ENCODE assay signal across 9 cellular contexts in genomic region chr10:13074562-13075451, GRCh38. TPM values are rescaled to one million over a fixed set of nuclear protein-coding genes. Genes with fewer than 3 reads are reported as not detected.
DNase-seq lines count a peak whose midpoint lies in the region; ATAC-seq and TF ChIP-seq lines count a peak whose summit lies in the region.
"Had no signal": no experiment of that assay in that cellular context is flagged by ENCODE, and none has a peak within 500 bp of the region (broad histone marks: within the 10 kb centered on the region; RNA-seq: fewer than 3 reads in every experiment).

No MANE protein-coding gene starts in this region.

- peaks cover 5% of the 10 kb centered on the region for H3K27me3 Mint-ChIP-seq in type B pancreatic cell

- no peak overlapping the region for H3K27ac Mint-ChIP-seq in type B pancreatic cell
- H3K27ac Mint-ChIP-seq: T-helper 1 cell treated with Interleukin-12 subunit alpha and Interleukin-12 subunit beta and Interleukin-4 antibody, amounts not matched to agents 30 μg/mL and 1 μg/mL, for 36 hours had no signal

- peaks cover 13% of the 10 kb centered on the region for H3K9me3 Mint-ChIP-seq in type B pancreatic cell

- TF ChIP-seq CTCF in foreskin fibroblast (IDR thresholded peaks at IDR 0.05; ENCODE audit: low read depth, low read length) (peak; percentile 87), omental fat pad (IDR thresholded peaks at IDR 0.05) (no peak), type B pancreatic cell (conservative IDR thresholded peaks at IDR 0.05) (peak; percentile 94)

- H3K36me3 Mint-ChIP-seq in type B pancreatic cell = peaks cover 4% of the 10 kb centered on the region

- H3K4me1 Mint-ChIP-seq in type B pancreatic cell (ENCODE audit: unreplicated experiment) = peaks cover 4% of the 10 kb centered on the region

- no peak overlapping the region for H3K4me3 Mint-ChIP-seq in type B pancreatic cell
- H3K4me3 Mint-ChIP-seq: T-helper 1 cell treated with Interleukin-12 subunit alpha and Interleukin-12 subunit beta and Interleukin-4 antibody, amounts not matched to agents 30 μg/mL and 1 μg/mL, for 36 hours had no signal

- peak; percentile 80 for ATAC-seq in omental fat pad (ENCODE audit: low FRiP score)
- no peak for ATAC-seq in HG02678 (IDR thresholded peaks at IDR 0.05; ENCODE audit: unreplicated experiment)

- H3K4me3 ChIP-seq in foreskin fibroblast (ENCODE audit: low read depth in 1 of 2, low read length in 2 of 2) = no peak overlapping the region

- peak; percentile 71 for DNase-seq in DMS114 treated with DMSO at 0.1 percent for 48 hours (lab: John Stamatoyannopoulos, UW; ENCODE audit: unreplicated experiment)
- DNase-seq in HUDEP-2 (lab: John Stamatoyannopoulos, UW; ENCODE audit: unreplicated experiment in 76 of 76) = peak in 60 of 76 experiments; percentile 3 to 74 (median 40)
- DNase-seq in OCI-M1 (lab: John Stamatoyannopoulos, UW) = peak; percentile 80
- peak; percentile 9 for DNase-seq in activated T-helper 1 cell treated with Interleukin-2 at 50 U/mL for 16 hours (ENCODE audit: low read depth)
- DNase-seq in foreskin fibroblast = peak; percentile 44 to 86
- peak; percentile 49 for DNase-seq in omental fat pad (ENCODE audit: low spot score)
- DNase-seq in type B pancreatic cell (ENCODE audit: extremely low spot score, unreplicated experiment) = no peak

RNA-seq across cellular contexts. Expression of gene OPTN, which starts 25.2 kb away (rescaled TPM):
- total RNA-seq in omental fat pad = 100 to 1,000 TPM in 1 of 4 donors, 10 to 100 TPM in 3; 59.6 to 123 (median 77.1) TPM
- total RNA-seq in type B pancreatic cell (ENCODE audit: low replicate concordance) = 43.2 and 104 TPM in 2 replicates

Comparison
In these comparisons a context has a peak if more than half of its experiments do, and no peak if none do; other contexts are left out.
1. CTCF ChIP-seq: peak in foreskin fibroblast (single experiment) and type B pancreatic cell (single experiment); none in omental fat pad (0 of 3).